21 cellular contexts compared by ENCODE assay signal in the genomic region with DNA sequence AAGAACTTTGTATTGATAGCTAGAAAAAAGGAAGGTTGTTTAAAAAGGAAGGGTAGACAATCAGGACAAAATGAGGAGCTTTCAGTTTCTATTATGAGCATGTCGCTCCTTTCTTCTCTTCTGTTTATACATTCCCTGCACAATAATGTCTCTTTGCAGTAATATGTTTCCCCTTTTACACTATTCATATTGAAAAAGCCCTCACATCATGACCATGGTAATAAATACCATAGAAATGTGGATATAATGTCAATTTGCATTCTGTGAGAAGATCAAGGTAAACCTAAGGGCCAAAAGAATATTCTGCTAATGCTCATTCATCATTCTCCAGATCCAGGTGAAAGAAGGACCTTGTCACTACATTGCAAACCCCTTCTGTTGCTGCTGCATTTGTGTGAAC.
DNase-seq lines count a peak whose midpoint lies in the region; TF ChIP-seq lines count a peak whose summit lies in the region.
"Had no signal": no experiment of that assay in that cellular context is flagged by ENCODE, and none has a peak within 500 bp of the region (broad histone marks: within the 10 kb centered on the region; RNA-seq: fewer than 3 reads in every experiment).

No MANE protein-coding gene starts in this region.

- no peak overlapping the region for H3K27ac ChIP-seq in esophagus muscularis mucosa (replicated peaks in 1 of 4)
- H3K27ac ChIP-seq: BLaER1 treated with 17β-estradiol and CSF1 and Interleukin-3, amounts not matched to agents 10 nM and 100 nM; RWPE1 had no signal

- H3K36me3 ChIP-seq in esophagus muscularis mucosa, result no peaks in the 10 kb centered on the region
- H3K36me3 ChIP-seq: BLaER1 treated with 17β-estradiol and CSF1 and Interleukin-3, amounts not matched to agents 10 nM and 100 nM; MG63 had no signal

- no peak overlapping the region for H3K4me3 Mint-ChIP-seq in nephron progenitor cell
- H3K4me3 Mint-ChIP-seq: CD4-positive, alpha-beta T cell; GM23338 had no signal

- intact Hi-C loops in esophagus muscularis mucosa (cut with DNase I), result no loop called here

- DNase-seq in NCI-H345 treated with DMSO at 0.1 percent for 48 hours (lab: John Stamatoyannopoulos, UW; ENCODE audit: unreplicated experiment) (peak; percentile 16), NCI-H345 (lab: John Stamatoyannopoulos, UW) (no peak), OCI-M1 (lab: John Stamatoyannopoulos, UW) (peak; percentile 8), nephron progenitor cell (no peak), putamen (ENCODE audit: low spot score) (no peak), esophagus muscularis mucosa (ENCODE audit: extremely low spot score) (no peak), EL (no peak)
- no peak for DNase-seq in effector CD8-positive, alpha-beta T cell (lab: John Stamatoyannopoulos, UW)
- DNase-seq: AML-193; CD4-positive, alpha-beta T cell; HCEC 1CT; KBM-7; MG63; NCI-H1105 treated with DMSO at 0.1 percent for 48 hours; NCI-H2227 treated with DMSO at 0.1 percent for 48 hours; NK-92 treated with Interleukin-12 subunit alpha and Interleukin-12 subunit beta, amount 100 ng/mL, for 24 hours; SHP77; T-helper 1 cell had no signal

- 42% methylated on average over 1 of the region's 1 CpG for WGBS in esophagus muscularis mucosa

- H3K4me1 Mint-ChIP-seq in nephron progenitor cell, result peaks cover 23% of the 10 kb centered on the region

- no peaks in the 10 kb centered on the region for H3K9me3 Mint-ChIP-seq in nephron progenitor cell
- H3K9me3 Mint-ChIP-seq: CD4-positive, alpha-beta T cell had no signal

- H3K4me3 ChIP-seq in esophagus muscularis mucosa, result no peak overlapping the region
- H3K4me3 ChIP-seq: BLaER1 treated with 17β-estradiol and CSF1 and Interleukin-3, amounts not matched to agents 10 nM and 100 nM; GM23338; MG63 had no signal

- no peak for TF ChIP-seq EP300 in esophagus muscularis mucosa (IDR thresholded peaks at IDR 0.05)

- H3K36me3 Mint-ChIP-seq in nephron progenitor cell (ENCODE audit: low read depth), result no peaks in the 10 kb centered on the region

- H3K9me3 ChIP-seq in esophagus muscularis mucosa, result no peaks in the 10 kb centered on the region
- H3K9me3 ChIP-seq: MG63 had no signal

- TF ChIP-seq CTCF in nephron progenitor cell (IDR thresholded peaks at IDR 0.05) (no peak), esophagus muscularis mucosa (IDR thresholded peaks at IDR 0.05) (no peak)

- H3K27me3 ChIP-seq in esophagus muscularis mucosa, result no peaks in the 10 kb centered on the region
- H3K27me3 ChIP-seq: BLaER1 treated with 17β-estradiol and CSF1 and Interleukin-3, amounts not matched to agents 10 nM and 100 nM; MG63 had no signal

- peak overlapping the region; percentile 11 for H3K27ac Mint-ChIP-seq in nephron progenitor cell
- H3K27ac Mint-ChIP-seq: CD4-positive, alpha-beta T cell; GM23338 had no signal

- no peak for TF ChIP-seq POLR2A in esophagus muscularis mucosa (IDR thresholded peaks at IDR 0.05; ENCODE audit: low read depth)

- peaks cover 0 to 5% (median 2%) of the 10 kb centered on the region in 4 donors for H3K4me1 ChIP-seq in esophagus muscularis mucosa
- H3K4me1 ChIP-seq: BLaER1 treated with 17β-estradiol and CSF1 and Interleukin-3, amounts not matched to agents 10 nM and 100 nM had no signal

- H3K27me3 Mint-ChIP-seq in nephron progenitor cell (ENCODE audit: low read depth, poor library complexity), result peaks cover 10% of the 10 kb centered on the region

Comparison
In these comparisons a context has a peak if more than half of its experiments do, and no peak if none do; other contexts are left out.
1. DNase-seq: peak in NCI-H345 treated with DMSO at 0.1 percent for 48 hours (single experiment) and OCI-M1 (single experiment); none in NCI-H345 (single experiment), nephron progenitor cell (single experiment), putamen (single experiment), esophagus muscularis mucosa (single experiment), EL (single experiment) and effector CD8-positive, alpha-beta T cell (single experiment).